ENCODE assay signal across 8 cellular contexts in genomic region chr1:48471103-48471502, GRCh38. TPM values are rescaled to one million over a fixed set of nuclear protein-coding genes. Genes with fewer than 3 reads are reported as not detected.
DNase-seq lines count a peak whose midpoint lies in the region; ATAC-seq, FAIRE-seq and TF ChIP-seq lines count a peak whose summit lies in the region.

No MANE protein-coding gene starts in this region.

- peaks cover 27% of the 10 kb centered on the region for H3K27me3 Mint-ChIP-seq in T-helper 1 cell treated with Interleukin-12 subunit alpha and Interleukin-12 subunit beta and Interleukin-4 antibody, amounts not matched to agents 30 μg/mL and 1 μg/mL, for 36 hours (ENCODE audit: low read depth)

- H3K36me3 Mint-ChIP-seq in T-helper 1 cell treated with Interleukin-12 subunit alpha and Interleukin-12 subunit beta and Interleukin-4 antibody, amounts not matched to agents 30 μg/mL and 1 μg/mL, for 36 hours (ENCODE audit: low read depth): no peaks in the 10 kb centered on the region

- peaks cover 20% of the 10 kb centered on the region for H3K4me1 Mint-ChIP-seq in T-helper 1 cell treated with Interleukin-12 subunit alpha and Interleukin-12 subunit beta and Interleukin-4 antibody, amounts not matched to agents 30 μg/mL and 1 μg/mL, for 36 hours (ENCODE audit: low read depth)

- H3K4me3 ChIP-seq in lower lobe of right lung: peak overlapping the region; percentile 75
- H3K4me3 ChIP-seq in thoracic aorta: peak overlapping the region; percentile 92

- ATAC-seq in lower lobe of right lung (no peak), thoracic aorta (ENCODE audit: insufficient number of reproducible peaks, low FRiP score, low read depth) (no peak)

- H3K4me3 Mint-ChIP-seq in T-helper 1 cell treated with Interleukin-12 subunit alpha and Interleukin-12 subunit beta and Interleukin-4 antibody, amounts not matched to agents 30 μg/mL and 1 μg/mL, for 36 hours: peak overlapping the region; percentile 92

- intact Hi-C loops in lower lobe of right lung (cut with DNase I): no loop called here

- H3K27ac Mint-ChIP-seq in T-helper 1 cell treated with Interleukin-12 subunit alpha and Interleukin-12 subunit beta and Interleukin-4 antibody, amounts not matched to agents 30 μg/mL and 1 μg/mL, for 36 hours: peak overlapping the region; percentile 23

- H3K36me3 ChIP-seq in lower lobe of right lung: no peaks in the 10 kb centered on the region
- H3K36me3 ChIP-seq in thoracic aorta: no peaks in the 10 kb centered on the region

- no peak for FAIRE-seq in GM12892 (lab: Jason Lieb, UNC)

- DNase-seq in T-helper 1 cell (no peak), cerebellar cortex (ENCODE audit: low spot score) (peak; percentile 17), lower lobe of right lung (no peak), thoracic aorta (ENCODE audit: low spot score) (no peak), NCI-H2227 (lab: John Stamatoyannopoulos, UW; ENCODE audit: unreplicated experiment) (no peak), T1000 (lab: John Stamatoyannopoulos, UW) (no peak), GM12892 (ENCODE audit: insufficient read length) (no peak)

- TF ChIP-seq CTCF in lower lobe of right lung (IDR thresholded peaks at IDR 0.05) (no peak), thoracic aorta (IDR thresholded peaks at IDR 0.05) (no peak)

- H3K27ac ChIP-seq in lower lobe of right lung (peak overlapping the region; percentile 82), thoracic aorta (peak overlapping the region; percentile 81 to 82)

- peaks cover 6% of the 10 kb centered on the region for H3K9me3 Mint-ChIP-seq in T-helper 1 cell treated with Interleukin-12 subunit alpha and Interleukin-12 subunit beta and Interleukin-4 antibody, amounts not matched to agents 30 μg/mL and 1 μg/mL, for 36 hours

- H3K9me3 ChIP-seq in lower lobe of right lung (no peaks in the 10 kb centered on the region), thoracic aorta (no peaks in the 10 kb centered on the region)

- H3K4me1 ChIP-seq in lower lobe of right lung: peaks cover 39% of the 10 kb centered on the region
- peaks cover 9 to 20% of the 10 kb centered on the region in 2 donors for H3K4me1 ChIP-seq in thoracic aorta (ENCODE audit: control insufficient read depth in 1 of 2, low read depth in 2 of 2)

- TF ChIP-seq POLR2A in GM12892 (IDR thresholded peaks at IDR 0.05; ENCODE audit: low read depth, low read length): no peak

- H3K27me3 ChIP-seq in lower lobe of right lung (ENCODE audit: low read depth) (no peaks in the 10 kb centered on the region), thoracic aorta (replicated peaks; ENCODE audit: insufficient read depth) (no peaks in the 10 kb centered on the region)

RNA-seq across cellular contexts. Expression of gene SPATA6, which starts 0.9 kb away (rescaled TPM):
- 32.4 TPM for total RNA-seq in lower lobe of right lung
- total RNA-seq in thoracic aorta: 10 to 100 TPM; 16.1 to 22.6 TPM
- not detected for polyA plus RNA-seq in GM12892 (2012; ENCODE audit: missing spikeins)
